In the genomic region with DNA sequence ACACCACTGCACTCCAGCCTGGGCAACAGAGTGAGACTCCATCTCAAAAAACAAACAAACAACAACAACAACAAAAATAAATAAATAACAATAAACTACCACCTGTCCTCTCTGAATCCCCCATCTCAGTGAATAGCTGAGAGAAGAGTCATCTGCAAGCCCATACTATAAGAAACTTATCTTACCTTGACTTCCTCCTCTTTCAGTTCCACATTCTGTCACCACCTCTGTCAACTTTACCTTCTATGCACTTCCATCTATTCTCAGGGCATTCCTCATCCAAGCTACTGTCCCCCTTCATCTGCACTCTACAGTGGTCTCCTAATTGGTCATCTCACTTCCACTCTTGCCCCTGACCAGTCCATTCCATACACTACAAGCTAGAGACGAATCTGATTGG, we compare ENCODE assay signal across 16 cellular contexts.
A peak's percentile ranks its signal among the peaks of the same experiment; 100 is the strongest.
DNase-seq lines count a peak whose midpoint lies in the region; ATAC-seq lines count a peak whose summit lies in the region.
"Had no signal": no experiment of that assay in that cellular context is flagged by ENCODE, and none has a peak within 500 bp of the region (broad histone marks: within the 10 kb centered on the region; RNA-seq: fewer than 3 reads in every experiment).

No MANE protein-coding gene starts in this region.

- no peaks in the 10 kb centered on the region for H3K4me1 Mint-ChIP-seq in activated naive CD8-positive, alpha-beta T cell treated with anti-CD3 and anti-CD28 coated beads, Interleukin-2, amount 50 U/mL, for 24 hours
- H3K4me1 Mint-ChIP-seq in memory B cell = peaks cover 8% of the 10 kb centered on the region

- peaks cover 23% of the 10 kb centered on the region for H3K27me3 Mint-ChIP-seq in activated naive CD8-positive, alpha-beta T cell treated with anti-CD3 and anti-CD28 coated beads, Interleukin-2, amount 50 U/mL, for 24 hours
- H3K27me3 Mint-ChIP-seq in memory B cell = peaks cover 16% of the 10 kb centered on the region

- ATAC-seq in GM18868 (IDR thresholded peaks at IDR 0.05; ENCODE audit: unreplicated experiment) = peak; percentile 73
- peak; percentile 42 for ATAC-seq in HG02852 (IDR thresholded peaks at IDR 0.05; ENCODE audit: unreplicated experiment)
- ATAC-seq in activated naive CD8-positive, alpha-beta T cell treated with anti-CD3 and anti-CD28 coated beads, Interleukin-2, amount 50 U/mL, for 24 hours = no peak
- ATAC-seq in memory B cell (ENCODE audit: low read depth) = peak; percentile 46
- ATAC-seq: A549; CD8-positive, alpha-beta T cell; GM23338; HepG2 had no signal

- H3K36me3 Mint-ChIP-seq in activated naive CD8-positive, alpha-beta T cell treated with anti-CD3 and anti-CD28 coated beads, Interleukin-2, amount 50 U/mL, for 24 hours (ENCODE audit: low read depth) = no peaks in the 10 kb centered on the region
- no peaks in the 10 kb centered on the region for H3K36me3 Mint-ChIP-seq in memory B cell
- H3K36me3 Mint-ChIP-seq: CD14-positive monocyte; CD8-positive, alpha-beta T cell had no signal

- peak overlapping the region; percentile 4 for H3K27ac Mint-ChIP-seq in activated naive CD8-positive, alpha-beta T cell treated with anti-CD3 and anti-CD28 coated beads, Interleukin-2, amount 50 U/mL, for 24 hours
- H3K27ac Mint-ChIP-seq in memory B cell = no peak overlapping the region
- H3K27ac Mint-ChIP-seq: CD14-positive monocyte; CD8-positive, alpha-beta T cell; GM23338 had no signal

- H3K9me3 Mint-ChIP-seq in activated naive CD8-positive, alpha-beta T cell treated with anti-CD3 and anti-CD28 coated beads, Interleukin-2, amount 50 U/mL, for 24 hours = no peaks in the 10 kb centered on the region
- no peaks in the 10 kb centered on the region for H3K9me3 Mint-ChIP-seq in memory B cell
- H3K9me3 Mint-ChIP-seq: CD14-positive monocyte; CD8-positive, alpha-beta T cell; GM23338 had no signal

- no peak for DNase-seq in activated naive CD8-positive, alpha-beta T cell treated with anti-CD3 and anti-CD28 coated beads, Interleukin-2, amount 50 U/mL, for 24 hours
- DNase-seq in memory B cell (ENCODE audit: low spot score in 2 of 2) (no peak), EL (no peak), AG08395 (ENCODE audit: low spot score) (no peak)
- no peak for DNase-seq in stimulated activated CD4-positive, alpha-beta T cell treated with anti-CD3 and anti-CD28 coated beads, Interleukin-4, amount 100 ng/mL, for 24 hours
- DNase-seq: CD8-positive, alpha-beta T cell; COR-L47; DND-41; GF-D8; H7 had no signal

- no peak overlapping the region for H3K4me3 Mint-ChIP-seq in activated naive CD8-positive, alpha-beta T cell treated with anti-CD3 and anti-CD28 coated beads, Interleukin-2, amount 50 U/mL, for 24 hours
- no peak overlapping the region for H3K4me3 Mint-ChIP-seq in memory B cell
- H3K4me3 Mint-ChIP-seq: CD14-positive monocyte; CD8-positive, alpha-beta T cell; GM23338 had no signal
